1 cellular context compared by ENCODE assay signal in genomic region chr3:134059680-134060560, GRCh38.
A peak's percentile ranks its signal among the peaks of the same experiment; 100 is the strongest.
TF ChIP-seq lines count a peak whose summit lies in the region.

No MANE protein-coding gene starts in this region.

TF ChIP-seq in HepG2, 621 proteins besides CTCF, POLR2A, EP300 and RAD21 (continued from another document and continues in another):
- TF ChIP-seq MLX (CRISPR knock-in tag; IDR thresholded peaks at IDR 0.05), result 0 out of 2 replicates have a peak, but pooled peaks have one; percentile 10
- TF ChIP-seq SAP130 (CRISPR knock-in tag; IDR thresholded peaks at IDR 0.05; ENCODE audit: low read depth), result no peak; the same call in 1 of the 2 replicates
- no peak for TF ChIP-seq ZNF335 (CRISPR knock-in tag; IDR thresholded peaks at IDR 0.05)
- no peak for TF ChIP-seq ZNF883 (CRISPR knock-in tag; IDR thresholded peaks at IDR 0.05; ENCODE audit: not compliant biosample characterization)
- TF ChIP-seq ATF7 (IDR thresholded peaks at IDR 0.05), result no peak
- TF ChIP-seq ATF7 (CRISPR knock-in tag; IDR thresholded peaks at IDR 0.05), result no peak
- no peak for TF ChIP-seq NFYB (CRISPR knock-in tag; IDR thresholded peaks at IDR 0.05)
- no peak for TF ChIP-seq ZFP90 (CRISPR knock-in tag; IDR thresholded peaks at IDR 0.05; ENCODE audit: borderline replicate concordance)
- TF ChIP-seq ZNF639 (CRISPR knock-in tag; conservative IDR thresholded peaks at IDR 0.05), result no peak
- TF ChIP-seq ZNF670 (CRISPR knock-in tag; IDR thresholded peaks at IDR 0.05; ENCODE audit: borderline replicate concordance), result no peak
- peak; percentile 52; the same call in 1 of the 2 replicates for TF ChIP-seq TBX2 (CRISPR knock-in tag; IDR thresholded peaks at IDR 0.05; ENCODE audit: borderline replicate concordance)
- no peak for TF ChIP-seq MED1 (CRISPR knock-in tag; IDR thresholded peaks at IDR 0.05)
- no peak for TF ChIP-seq ATF7-NPFF (CRISPR knock-in tag; IDR thresholded peaks at IDR 0.05; ENCODE audit: low read depth)
- no peak for TF ChIP-seq CREB3 (CRISPR knock-in tag; IDR thresholded peaks at IDR 0.05)
- no peak for TF ChIP-seq HNRNPLL (IDR thresholded peaks at IDR 0.05; ENCODE audit: low read depth, low read length, poor library complexity, severe bottlenecking)
- TF ChIP-seq SKIL (CRISPR knock-in tag; IDR thresholded peaks at IDR 0.05; ENCODE audit: borderline replicate concordance), result peak; percentile 54; the same call in 1 of the 2 replicates
- 0 out of 2 replicates have a peak, but pooled peaks have one; percentile 32 for TF ChIP-seq CBFB (CRISPR knock-in tag; IDR thresholded peaks at IDR 0.05)
- TF ChIP-seq ZBTB40 (IDR thresholded peaks at IDR 0.05), result no peak
- no peak for TF ChIP-seq ZBTB40 (CRISPR knock-in tag; IDR thresholded peaks at IDR 0.05)
- TF ChIP-seq PHF20 (CRISPR knock-in tag; IDR thresholded peaks at IDR 0.05), result no peak
- no peak for TF ChIP-seq ZNF703 (CRISPR knock-in tag; IDR thresholded peaks at IDR 0.05; ENCODE audit: borderline replicate concordance)
- TF ChIP-seq E2F1 (CRISPR knock-in tag; IDR thresholded peaks at IDR 0.05), result no peak
- TF ChIP-seq RNF2 (conservative IDR thresholded peaks at IDR 0.05; ENCODE audit: low read depth), result no peak
- no peak for TF ChIP-seq ZNF598 (CRISPR knock-in tag; IDR thresholded peaks at IDR 0.05; ENCODE audit: borderline replicate concordance)
- TF ChIP-seq ATF4 (CRISPR knock-in tag; IDR thresholded peaks at IDR 0.05), result no peak
- TF ChIP-seq NAIF1 (CRISPR knock-in tag; IDR thresholded peaks at IDR 0.05; ENCODE audit: borderline replicate concordance), result no peak
- TF ChIP-seq ESRRA (CRISPR knock-in tag; IDR thresholded peaks at IDR 0.05; ENCODE audit: low read depth), result 0 out of 2 replicates have a peak, but pooled peaks have one; percentile 33
- TF ChIP-seq HNRNPH1 (optimal IDR thresholded peaks at IDR 0.05; ENCODE audit: low read depth, low read length), result no peak
- no peak for TF ChIP-seq ZNF766 (CRISPR knock-in tag; IDR thresholded peaks at IDR 0.05; ENCODE audit: borderline replicate concordance)
- TF ChIP-seq HOXA9 (CRISPR knock-in tag; IDR thresholded peaks at IDR 0.05; ENCODE audit: borderline replicate concordance), result no peak
- TF ChIP-seq CREB1 (IDR thresholded peaks at IDR 0.05), result no peak
- 0 out of 2 replicates have a peak, but pooled peaks have one; percentile 24 for TF ChIP-seq CREB1 (CRISPR knock-in tag; IDR thresholded peaks at IDR 0.05)
- no peak for TF ChIP-seq IRX3 (CRISPR knock-in tag; IDR thresholded peaks at IDR 0.05; ENCODE audit: borderline replicate concordance, low read depth)
- no peak for TF ChIP-seq ZNF382 (CRISPR knock-in tag; IDR thresholded peaks at IDR 0.05; ENCODE audit: borderline replicate concordance)
- TF ChIP-seq GLI4 (CRISPR knock-in tag; IDR thresholded peaks at IDR 0.05; ENCODE audit: borderline replicate concordance), result no peak
- TF ChIP-seq ZNF615 (CRISPR knock-in tag; IDR thresholded peaks at IDR 0.05; ENCODE audit: borderline replicate concordance), result no peak
- TF ChIP-seq ZNF333 (CRISPR knock-in tag; IDR thresholded peaks at IDR 0.05; ENCODE audit: borderline replicate concordance), result no peak
- peak; percentile 52; the same call in 1 of the 2 replicates for TF ChIP-seq HDAC1 (CRISPR knock-in tag; IDR thresholded peaks at IDR 0.05)
- TF ChIP-seq ZNF180 (CRISPR knock-in tag; IDR thresholded peaks at IDR 0.05; ENCODE audit: borderline replicate concordance, low read depth), result no peak
- peak; percentile 56; the same call in 1 of the 2 replicates for TF ChIP-seq KDM3A (CRISPR knock-in tag; IDR thresholded peaks at IDR 0.05; ENCODE audit: low read depth)
- no peak for TF ChIP-seq ISX (CRISPR knock-in tag; conservative IDR thresholded peaks at IDR 0.05)
- TF ChIP-seq GLMP (CRISPR knock-in tag; IDR thresholded peaks at IDR 0.05; ENCODE audit: borderline replicate concordance), result no peak
- TF ChIP-seq PHF5A (CRISPR knock-in tag; IDR thresholded peaks at IDR 0.05; ENCODE audit: low read depth, unreplicated experiment), result no peak
- no peak for TF ChIP-seq FOXO4 (CRISPR knock-in tag; conservative IDR thresholded peaks at IDR 0.05)
- no peak for TF ChIP-seq PBX2 (CRISPR knock-in tag; IDR thresholded peaks at IDR 0.05)
